14 cellular contexts compared by ENCODE assay signal in the genomic region with DNA sequence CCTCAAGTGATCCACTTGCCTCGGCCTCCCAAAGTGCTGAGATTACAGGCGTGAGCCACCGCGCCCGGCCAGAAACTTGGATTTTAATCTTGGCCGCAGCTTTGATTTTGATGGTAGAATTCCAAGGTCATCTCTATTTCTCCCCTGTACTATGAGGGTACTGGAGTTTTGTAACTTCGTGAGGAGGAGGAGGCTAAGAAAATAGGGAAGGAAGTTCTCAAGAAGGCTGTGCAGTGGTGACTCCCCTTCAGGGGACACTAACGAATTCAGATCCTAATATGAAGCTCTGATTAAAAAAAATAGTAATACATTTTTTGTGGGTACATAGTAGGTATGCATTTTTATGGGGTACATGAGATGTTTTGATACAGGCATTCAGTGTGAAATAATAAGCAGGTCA.
"Had no signal": no experiment of that assay in that cellular context is flagged by ENCODE, and none has a peak within 500 bp of the region (broad histone marks: within the 10 kb centered on the region; RNA-seq: fewer than 3 reads in every experiment).

No MANE protein-coding gene starts in this region.

- H3K9me3 ChIP-seq: adrenal gland, gastrocnemius medialis, heart left ventricle, suprapubic skin had no signal

- H3K27me3 ChIP-seq: adrenal gland, cardiac muscle cell, dorsolateral prefrontal cortex, gastrocnemius medialis, heart left ventricle, suprapubic skin had no signal

- H3K27ac ChIP-seq: adrenal gland, cardiac muscle cell, dorsolateral prefrontal cortex, suprapubic skin had no signal

- DNase-seq: activated CD4-positive, CD25-positive, alpha-beta regulatory T cell treated with anti-CD3 and anti-CD28 coated beads, Interleukin-2, amount 50 U/mL, for 72 hours; activated T-cell treated with anti-CD3 and anti-CD28 coated beads for 4 hours; adrenal gland; dorsolateral prefrontal cortex; erythroblast; gastrocnemius medialis; heart left ventricle; mesendoderm; nucleus accumbens; right cardiac atrium; stimulated activated naive CD8-positive, alpha-beta T cell treated with anti-CD3 and anti-CD28 coated beads, Interleukin-15, Interleukin-2, amounts not matched to agents 100 U/mL and 50 U/mL, for 24 hours had no signal

- H3K36me3 ChIP-seq: adrenal gland, cardiac muscle cell, gastrocnemius medialis, suprapubic skin had no signal

- H3K4me3 ChIP-seq: adrenal gland, cardiac muscle cell, dorsolateral prefrontal cortex, gastrocnemius medialis, heart left ventricle, smooth muscle cell, suprapubic skin had no signal
